Comparison of ENCODE assay signal across 8 cellular contexts in genomic region chrX:135973548-135974278, GRCh38. TPM values are rescaled to one million over a fixed set of nuclear protein-coding genes. Genes with fewer than 3 reads are reported as not detected.
DNase-seq lines count a peak whose midpoint lies in the region; ATAC-seq and TF ChIP-seq lines count a peak whose summit lies in the region.

Gene MMGT1, minus strand, starts transcription at chrX:135973988. Its CDS starts 313 bp downstream, at chrX:135973675.

- peak within 1 kb of the TSS; percentile 98 for H3K4me3 Mint-ChIP-seq in T-helper 17 cell

- intact Hi-C loops in left ventricle myocardium superior (cut with micrococcal nuclease), result no loop called here
- intact Hi-C loops in prostate gland (cut with DNase I), result loop anchor here (5.0 kb wide), 1 partner anchor 524 kb away; the partner anchor contains the start of gene HTATSF1

- 1% methylated on average over 32 of the region's 65 CpGs for whole genome bisulfite sequencing in prostate gland

- TF ChIP-seq CTCF in GM13976 (IDR thresholded peaks at IDR 0.05; ENCODE audit: borderline replicate concordance, control extremely low read depth, extremely low read depth, insufficient read depth, missing control alignments) (no peak), prostate gland (IDR thresholded peaks at IDR 0.05) (no peak)

- H3K4me1 ChIP-seq in prostate gland (replicated peaks), result no peaks in the 10 kb centered on the region

- H3K4me3 ChIP-seq in prostate gland, result peak within 1 kb of the TSS; percentile 51 to 55

- peak; percentile 73 for ATAC-seq in HG02884 (IDR thresholded peaks at IDR 0.05; ENCODE audit: unreplicated experiment)
- peak; percentile 91 for ATAC-seq in T-helper 17 cell
- peak; percentile 93 for ATAC-seq in left ventricle myocardium superior

- H3K9me3 ChIP-seq in T-helper 17 cell (ENCODE audit: control insufficient read depth, low read length, poor library complexity, severe bottlenecking), result no peaks in the 10 kb centered on the region
- H3K9me3 ChIP-seq in prostate gland, result no peaks in the 10 kb centered on the region

- peak within 1 kb of the TSS; percentile 85 to 89 for H3K27ac ChIP-seq in prostate gland

- H3K27me3 ChIP-seq in prostate gland (replicated peaks; ENCODE audit: insufficient read depth), result no peaks in the 10 kb centered on the region

- in situ Hi-C loops in GM13976 (cut with MboI; ENCODE audit: low sequenced_read_pairs, unreplicated experiment), result no loop called here

- H3K36me3 ChIP-seq in prostate gland, result no peaks in the 10 kb centered on the region

- peak within 1 kb of the TSS; percentile 100 for H3K27ac Mint-ChIP-seq in T-helper 17 cell

- TF ChIP-seq POLR2A in prostate gland (IDR thresholded peaks at IDR 0.05), result no peak

- H3K4me1 Mint-ChIP-seq in T-helper 17 cell, result peaks cover 14% of the 10 kb centered on the region

- H3K36me3 Mint-ChIP-seq in T-helper 17 cell (ENCODE audit: low read depth), result no peaks in the 10 kb centered on the region

- peak; percentile 89 for DNase-seq in GM13976 (ENCODE audit: low spot score)
- DNase-seq in NCI-H1694 treated with DMSO at 0.1 percent for 48 hours (lab: John Stamatoyannopoulos, UW), result peak; percentile 73
- peak; percentile 55 to 78 (median 74) for DNase-seq in T-helper 17 cell
- peak; percentile 7 to 92 (median 79) for DNase-seq in amygdala (lab: John Stamatoyannopoulos, UW)
- peak; percentile 86 for DNase-seq in left ventricle myocardium superior
- peak; percentile 68 for DNase-seq in prostate gland (ENCODE audit: low spot score)
- peak; percentile 86 for DNase-seq in ureter (ENCODE audit: low spot score)

- no peaks in the 10 kb centered on the region for H3K27me3 Mint-ChIP-seq in T-helper 17 cell

RNA-seq across cellular contexts. Expression of gene MMGT1, which starts in this region (rescaled TPM):
- total RNA-seq in T-helper 17 cell (10 to 100 TPM; 27.0 to 29.9 TPM), left ventricle myocardium superior (24.7 TPM), prostate gland (10 to 100 TPM; 13.7 to 18.3 TPM), ureter (25.0 TPM)

Comparison
In these comparisons a context has a peak if more than half of its experiments do, and no peak if none do; other contexts are left out.
1. Peak in every context shown above with its lines: DNase-seq, ATAC-seq, H3K4me3 ChIP-seq and H3K27ac ChIP-seq.